24 cellular contexts compared by ENCODE assay signal in genomic region chr14:89986475-89986874, GRCh38.
"Had no signal": no experiment of that assay in that cellular context is flagged by ENCODE, and none has a peak within 500 bp of the region (broad histone marks: within the 10 kb centered on the region; RNA-seq: fewer than 3 reads in every experiment).

No MANE protein-coding gene starts in this region.

- H3K27ac Mint-ChIP-seq: IgD-negative memory B cell had no signal

- H2AFZ ChIP-seq: PC-9 had no signal

- H3K27ac ChIP-seq: KMS-11, PC-9, Peyer's patch, SJSA1, SK-N-MC had no signal

- H3K27me3 ChIP-seq: Peyer's patch, SJSA1 had no signal

- H3K4me3 ChIP-seq: K562, PC-9, Peyer's patch, SJSA1, SK-N-MC had no signal

- H3K4me1 Mint-ChIP-seq: IgD-negative memory B cell had no signal

- H3K9ac ChIP-seq: KMS-11 had no signal

- H3K4me1 ChIP-seq: Peyer's patch, SJSA1 had no signal

- ATAC-seq: HepG2, K562 had no signal

- H3K9me3 Mint-ChIP-seq: IgD-negative memory B cell had no signal

- H3K4me2 ChIP-seq: KMS-11, PC-9 had no signal

- H3K4me3 Mint-ChIP-seq: IgD-negative memory B cell had no signal

- DNase-seq: Kasumi-1, MM.1S, NCI-H1092 treated with DMSO at 0.1 percent for 48 hours, NCI-H1436, NCI-H187, NCI-H2029, NCI-H2081 treated with DMSO at 0.1 percent for 48 hours, NCI-H2171, NCI-H226, NCI-H446, NCI-H510A, NCI-H524 treated with DMSO at 0.1 percent for 48 hours, NCI-H69, NCI-H774, PC-9, Peyer's patch, Right ventricle myocardium superior, SIG-M5 had no signal

- H3K9me3 ChIP-seq: Peyer's patch, SJSA1 had no signal

- H3K27me3 Mint-ChIP-seq: IgD-negative memory B cell had no signal
